ENCODE assay signal across 27 cellular contexts in the genomic region with DNA sequence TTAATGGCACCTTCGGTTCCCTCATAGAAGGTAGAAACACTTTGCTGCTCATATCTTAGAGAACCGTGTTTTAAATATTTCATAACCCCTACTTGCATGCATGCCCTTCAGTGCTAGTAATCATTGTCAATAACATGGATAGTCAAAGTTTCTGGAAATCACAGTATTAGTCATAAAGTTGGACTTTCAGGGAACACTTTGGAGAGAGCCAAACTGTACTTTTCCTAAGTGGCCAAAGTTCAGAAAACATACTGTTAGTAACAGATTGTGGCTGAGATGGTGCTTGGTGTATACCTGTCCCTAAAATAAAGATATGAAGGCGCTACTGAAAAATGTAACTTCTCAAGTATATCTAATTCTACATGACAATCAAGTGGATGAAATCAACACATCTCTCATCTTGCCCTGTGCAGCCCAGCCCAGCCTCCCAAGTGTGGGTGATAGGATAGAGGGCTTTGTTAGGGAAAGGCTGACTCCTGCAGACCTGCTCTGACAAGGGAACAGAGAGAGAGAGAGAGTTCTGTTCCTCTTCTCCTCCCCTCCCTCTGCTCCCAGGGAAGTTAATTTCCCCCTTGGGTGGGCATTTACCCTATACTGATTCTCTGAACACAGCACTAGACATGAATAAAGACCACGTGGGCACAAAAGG. TPM values are rescaled to one million over a fixed set of nuclear protein-coding genes. Genes with fewer than 3 reads are reported as not detected.
"Had no signal": no experiment of that assay in that cellular context is flagged by ENCODE, and none has a peak within 500 bp of the region (broad histone marks: within the 10 kb centered on the region; RNA-seq: fewer than 3 reads in every experiment).

No MANE protein-coding gene starts in this region.

- H3K4me1 ChIP-seq: breast epithelium, gastrocnemius medialis, parathyroid adenoma, transverse colon had no signal

- H3K36me3 ChIP-seq: breast epithelium, gastrocnemius medialis, neural progenitor cell, transverse colon had no signal

- H3K9me3 ChIP-seq: breast epithelium, esophagus muscularis mucosa, gastrocnemius medialis, testis, transverse colon had no signal

- H3K27ac ChIP-seq: breast epithelium, esophagus muscularis mucosa, gastrocnemius medialis, hepatocyte, neural progenitor cell, parathyroid adenoma, testis, transverse colon had no signal

- ATAC-seq: activated naive CD8-positive, alpha-beta T cell treated with anti-CD3 and anti-CD28 coated beads, Interleukin-2, amount 50 U/mL, for 24 hours; activated T-cell treated with anti-CD3 and anti-CD28 coated beads, Interleukin-2, amount 50 U/mL, for 4 hours; gastrocnemius medialis; left ventricle myocardium superior; naive thymus-derived CD8-positive, alpha-beta T cell; right cardiac atrium; WTC11 had no signal

- H3K4me3 Mint-ChIP-seq: activated CD4-positive, alpha-beta memory T cell treated with anti-CD3 and anti-CD28 coated beads, Interleukin-2, amount 10 ng/mL, durations not matched to agents 7 days and 5 days; activated CD4-positive, alpha-beta T cell treated with anti-CD3 and anti-CD28 coated beads, Interleukin-2, amount 10 ng/mL, durations not matched to agents 7 days and 5 days; activated naive CD4-positive, alpha-beta T cell treated with anti-CD3 and anti-CD28 coated beads, Interleukin-2, amount 50 U/mL, for 24 hours; activated naive CD8-positive, alpha-beta T cell treated with anti-CD3 and anti-CD28 coated beads, Interleukin-2, amount 50 U/mL, for 24 hours; activated T-cell treated with anti-CD3 and anti-CD28 coated beads, Interleukin-2, amount 50 U/mL, for 4 hours; memory B cell; naive thymus-derived CD8-positive, alpha-beta T cell; neural progenitor cell; WTC11 had no signal

- H3K79me2 ChIP-seq: hepatocyte, parathyroid adenoma had no signal

- H3K27ac Mint-ChIP-seq: activated CD4-positive, alpha-beta memory T cell treated with anti-CD3 and anti-CD28 coated beads, Interleukin-2, amount 10 ng/mL, durations not matched to agents 7 days and 5 days; activated CD4-positive, alpha-beta T cell treated with anti-CD3 and anti-CD28 coated beads, Interleukin-2, amount 10 ng/mL, durations not matched to agents 7 days and 5 days; activated naive CD4-positive, alpha-beta T cell treated with anti-CD3 and anti-CD28 coated beads, Interleukin-2, amount 50 U/mL, for 24 hours; activated naive CD8-positive, alpha-beta T cell treated with anti-CD3 and anti-CD28 coated beads, Interleukin-2, amount 50 U/mL, for 24 hours; activated T-helper 2 cell treated with anti-CD3 and anti-CD28 coated beads, Interferon-gamma antibody, Interleukin-2, Interleukin-4, amounts not matched to agents 10 μg/mL and 5 μg/mL and 100 μg/mL, durations not matched to agents 14 hours and 24 hours and 36 hours; memory B cell; naive thymus-derived CD8-positive, alpha-beta T cell; neural progenitor cell; WTC11 had no signal

- H3K4me1 Mint-ChIP-seq: activated CD4-positive, alpha-beta memory T cell treated with anti-CD3 and anti-CD28 coated beads, Interleukin-2, amount 10 ng/mL, durations not matched to agents 7 days and 5 days; activated CD4-positive, alpha-beta T cell treated with anti-CD3 and anti-CD28 coated beads, Interleukin-2, amount 10 ng/mL, durations not matched to agents 7 days and 5 days; activated naive CD8-positive, alpha-beta T cell treated with anti-CD3 and anti-CD28 coated beads, Interleukin-2, amount 50 U/mL, for 24 hours; memory B cell had no signal

- H3K27me3 ChIP-seq: breast epithelium, esophagus muscularis mucosa, gastrocnemius medialis, hepatocyte, neural progenitor cell, testis, transverse colon had no signal

- DNase-seq: activated CD4-positive, alpha-beta memory T cell treated with anti-CD3 and anti-CD28 coated beads, Interleukin-2, amount 10 ng/mL, durations not matched to agents 7 days and 5 days; activated CD4-positive, alpha-beta T cell treated with anti-CD3 and anti-CD28 coated beads for 1 hour; activated CD4-positive, alpha-beta T cell treated with anti-CD3 and anti-CD28 coated beads, Interleukin-2, amount 10 ng/mL, durations not matched to agents 7 days and 5 days; activated naive CD8-positive, alpha-beta T cell treated with anti-CD3 and anti-CD28 coated beads, Interleukin-2, amount 50 U/mL, for 24 hours; activated T-cell treated with anti-CD3 and anti-CD28 coated beads, Interleukin-2, amount 50 U/mL, for 4 hours; central memory CD4-positive, alpha-beta T cell; gastrocnemius medialis; islet precursor cell; left ventricle myocardium superior; naive thymus-derived CD8-positive, alpha-beta T cell; occipital lobe; right cardiac atrium; stimulated activated CD4-positive, alpha-beta T cell treated with anti-CD3 and anti-CD28 coated beads, Interleukin-2, amount 100 ng/mL, for 48 hours; stimulated activated naive CD4-positive, alpha-beta T cell treated with Interleukin-2 at 50 U/mL for 16 hours; T-helper 2 cell; testis; transverse colon had no signal

- FAIRE-seq: urothelium cell line had no signal

- H3K36me3 Mint-ChIP-seq: activated naive CD4-positive, alpha-beta T cell treated with anti-CD3 and anti-CD28 coated beads, Interleukin-2, amount 50 U/mL, for 24 hours; memory B cell; naive thymus-derived CD8-positive, alpha-beta T cell; neural progenitor cell; WTC11 had no signal

- H3K4me2 ChIP-seq: hepatocyte, neural progenitor cell had no signal

- H2AFZ ChIP-seq: hepatocyte, neural progenitor cell, parathyroid adenoma had no signal

- H3K4me3 ChIP-seq: breast epithelium, esophagus muscularis mucosa, gastrocnemius medialis, hepatocyte, neural progenitor cell, testis, transverse colon had no signal

- H3K9ac ChIP-seq: neural progenitor cell, parathyroid adenoma had no signal

- H3K9me3 Mint-ChIP-seq: activated CD4-positive, alpha-beta memory T cell treated with anti-CD3 and anti-CD28 coated beads, Interleukin-2, amount 10 ng/mL, durations not matched to agents 7 days and 5 days; activated CD4-positive, alpha-beta T cell treated with anti-CD3 and anti-CD28 coated beads, Interleukin-2, amount 10 ng/mL, durations not matched to agents 7 days and 5 days; activated naive CD4-positive, alpha-beta T cell treated with anti-CD3 and anti-CD28 coated beads, Interleukin-2, amount 50 U/mL, for 24 hours; activated naive CD8-positive, alpha-beta T cell treated with anti-CD3 and anti-CD28 coated beads, Interleukin-2, amount 50 U/mL, for 24 hours; activated T-cell treated with anti-CD3 and anti-CD28 coated beads, Interleukin-2, amount 50 U/mL, for 4 hours; activated T-helper 2 cell treated with anti-CD3 and anti-CD28 coated beads, Interferon-gamma antibody, Interleukin-2, Interleukin-4, amounts not matched to agents 10 μg/mL and 5 μg/mL and 100 μg/mL, durations not matched to agents 14 hours and 24 hours and 36 hours; memory B cell; naive thymus-derived CD8-positive, alpha-beta T cell; neural progenitor cell; WTC11 had no signal

- H3K27me3 Mint-ChIP-seq: activated CD4-positive, alpha-beta memory T cell treated with anti-CD3 and anti-CD28 coated beads, Interleukin-2, amount 10 ng/mL, durations not matched to agents 7 days and 5 days; activated CD4-positive, alpha-beta T cell treated with anti-CD3 and anti-CD28 coated beads, Interleukin-2, amount 10 ng/mL, durations not matched to agents 7 days and 5 days; activated naive CD4-positive, alpha-beta T cell treated with anti-CD3 and anti-CD28 coated beads, Interleukin-2, amount 50 U/mL, for 24 hours; memory B cell had no signal

RNA-seq across cellular contexts. Expression of gene MYOC, which starts 14.4 kb away (rescaled TPM):
- total RNA-seq: activated CD4-positive, alpha-beta memory T cell treated with anti-CD3 and anti-CD28 coated beads, Interleukin-2, amount 10 ng/mL, durations not matched to agents 7 days and 5 days; activated CD4-positive, alpha-beta T cell treated with anti-CD3 and anti-CD28 coated beads, Interleukin-2, amount 10 ng/mL, durations not matched to agents 7 days and 5 days; activated T-cell treated with anti-CD3 and anti-CD28 coated beads, Interleukin-2, amount 50 U/mL, for 4 hours; activated T-helper 2 cell treated with anti-CD3 and anti-CD28 coated beads, Interferon-gamma antibody, Interleukin-2, Interleukin-4, amounts not matched to agents 10 μg/mL and 5 μg/mL and 100 μg/mL, durations not matched to agents 14 hours and 24 hours and 36 hours; hepatocyte; naive thymus-derived CD8-positive, alpha-beta T cell; occipital lobe; WTC11 had no signal
- polyA plus RNA-seq: hepatocyte; naive thymus-derived CD8-positive, alpha-beta T cell had no signal

RNA-seq across cellular contexts. Expression of gene MYOCOS, which starts 16.0 kb away (rescaled TPM):
- total RNA-seq: breast epithelium, esophagus muscularis mucosa, hepatocyte, left ventricle myocardium superior, occipital lobe, right cardiac atrium, transverse colon, WTC11 had no signal
- polyA plus RNA-seq: hepatocyte; naive thymus-derived CD8-positive, alpha-beta T cell had no signal
